ENCODE assay signal across 6 cellular contexts in the genomic region with DNA sequence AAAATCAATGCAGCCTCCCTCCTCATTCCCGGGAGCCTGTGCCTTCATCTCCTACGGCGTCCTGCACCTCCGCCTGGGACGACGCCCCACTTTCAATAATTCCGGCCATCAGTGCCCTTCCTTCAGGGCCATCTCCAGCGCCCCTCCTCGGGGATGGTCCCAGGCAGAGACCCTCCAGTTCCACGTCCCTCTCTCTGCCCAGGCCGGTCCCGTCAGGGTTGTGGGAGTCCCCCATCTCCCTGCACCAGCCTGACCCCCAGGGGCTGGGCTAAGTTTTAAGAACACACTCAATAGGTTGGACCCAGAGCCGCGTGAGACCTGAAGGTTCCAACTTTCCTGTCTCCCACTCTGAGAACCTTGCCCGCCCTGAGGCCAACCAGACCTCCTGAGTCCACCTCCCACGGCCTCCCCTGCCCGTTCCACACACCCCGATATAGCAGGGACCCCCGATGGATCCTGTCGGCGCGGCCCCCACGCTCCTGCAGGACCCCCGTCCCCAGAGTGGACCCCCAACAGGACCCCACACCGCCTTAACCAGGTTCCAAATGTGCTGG. TPM values are rescaled to one million over a fixed set of nuclear protein-coding genes. Genes with fewer than 3 reads are reported as not detected.
A peak's percentile ranks its signal among the peaks of the same experiment; 100 is the strongest.
DNase-seq lines count a peak whose midpoint lies in the region; ATAC-seq and TF ChIP-seq lines count a peak whose summit lies in the region.

No MANE protein-coding gene starts in this region.

- no peak for TF ChIP-seq POLR2A in right lobe of liver (IDR thresholded peaks at IDR 0.05)

- TF ChIP-seq CTCF in Calu3 (IDR thresholded peaks at IDR 0.05; ENCODE audit: unreplicated experiment) = no peak
- TF ChIP-seq CTCF in right lobe of liver (IDR thresholded peaks at IDR 0.05) = no peak

- CTCF ChIA-PET in Calu3 (lab: Charles Lee) = no interaction called here
- CTCF ChIA-PET in activated CD4-positive, alpha-beta memory T cell treated with anti-CD3 and anti-CD28 coated beads for 36 hours (lab: Charles Lee) = no interaction called here

- H3K36me3 ChIP-seq in right lobe of liver = no peaks in the 10 kb centered on the region

- no peaks in the 10 kb centered on the region for H3K9me3 ChIP-seq in right lobe of liver

- H3K4me3 Mint-ChIP-seq in Calu3 (ENCODE audit: low read depth, unreplicated experiment) = peak overlapping the region; percentile 97
- peak overlapping the region; percentile 86 for H3K4me3 Mint-ChIP-seq in activated CD4-positive, alpha-beta memory T cell treated with anti-CD3 and anti-CD28 coated beads for 36 hours

- peaks cover 0 to 14% (median 3%) of the 10 kb centered on the region in 4 donors for H3K4me1 ChIP-seq in right lobe of liver

- peak overlapping the region; percentile 49 to 74 (median 71) for H3K27ac ChIP-seq in right lobe of liver

- intact Hi-C loops in Calu3 (cut with micrococcal nuclease; ENCODE audit: unreplicated experiment) = loop anchor here (2.0 kb wide), 1 partner anchor 83 kb away; no protein-coding TSS in a partner anchor
- intact Hi-C loops in activated CD4-positive, alpha-beta memory T cell treated with anti-CD3 and anti-CD28 coated beads for 36 hours (cut with micrococcal nuclease) = loop anchor here (1.0 to 2.0 kb wide), 4 partner anchors 55 to 183 kb away; a partner anchor contains a TSS
- intact Hi-C loops in right lobe of liver (cut with DNase I) = no loop called here

- peaks cover 12% of the 10 kb centered on the region for H3K4me1 Mint-ChIP-seq in Calu3 (ENCODE audit: low read depth, unreplicated experiment)
- H3K4me1 Mint-ChIP-seq in activated CD4-positive, alpha-beta memory T cell treated with anti-CD3 and anti-CD28 coated beads for 36 hours (ENCODE audit: low read depth) = peaks cover 29% of the 10 kb centered on the region

- H3K36me3 Mint-ChIP-seq in Calu3 (ENCODE audit: insufficient read depth, unreplicated experiment) = peaks cover 15% of the 10 kb centered on the region
- peaks cover 5% of the 10 kb centered on the region for H3K36me3 Mint-ChIP-seq in activated CD4-positive, alpha-beta memory T cell treated with anti-CD3 and anti-CD28 coated beads for 36 hours

- POLR2A ChIA-PET in activated CD4-positive, alpha-beta memory T cell treated with anti-CD3 and anti-CD28 coated beads for 36 hours (lab: Charles Lee) = no interaction called here

- H3K27ac Mint-ChIP-seq in Calu3 (ENCODE audit: unreplicated experiment) = peak overlapping the region; percentile 96
- no peak overlapping the region for H3K27ac Mint-ChIP-seq in activated CD4-positive, alpha-beta memory T cell treated with anti-CD3 and anti-CD28 coated beads for 36 hours

- 37% methylated on average over 15 of the region's 25 CpGs for WGBS in right lobe of liver (ENCODE audit: insufficient coverage, low coverage, low lambda C conversion rate, missing lambda C conversion rate)

- H3K27me3 ChIP-seq in right lobe of liver = no peaks in the 10 kb centered on the region

- no peaks in the 10 kb centered on the region for H3K9me3 Mint-ChIP-seq in Calu3 (ENCODE audit: low read depth, unreplicated experiment)
- peaks cover 2% of the 10 kb centered on the region for H3K9me3 Mint-ChIP-seq in activated CD4-positive, alpha-beta memory T cell treated with anti-CD3 and anti-CD28 coated beads for 36 hours

- ATAC-seq in right lobe of liver = peak in 3 of 4 donors; percentile 3 to 10 (median 7)
- ATAC-seq in activated CD4-positive, CD25-positive, alpha-beta regulatory T cell treated with anti-CD3 and anti-CD28 coated beads, Interleukin-2, amount 50 U/mL, for 24 hours = no peak

- no peak for DNase-seq in Calu3
- DNase-seq in activated CD4-positive, alpha-beta memory T cell treated with anti-CD3 and anti-CD28 coated beads for 36 hours = no peak
- peak in 1 of 3 donors; percentile 52 for DNase-seq in right lobe of liver
- DNase-seq in activated gamma-delta T cell (lab: John Stamatoyannopoulos, UW) = no peak
- no peak for DNase-seq in NAMALWA (ENCODE audit: low spot score)

- BruUV-seq in Calu3 (replicated peaks; lab: Mats Ljungman, UMichigan) = no TSS peak

- H3K27me3 Mint-ChIP-seq in Calu3 (ENCODE audit: unreplicated experiment) = no peaks in the 10 kb centered on the region
- no peaks in the 10 kb centered on the region for H3K27me3 Mint-ChIP-seq in activated CD4-positive, alpha-beta memory T cell treated with anti-CD3 and anti-CD28 coated beads for 36 hours

- peak overlapping the region; percentile 68 to 77 (median 70) for H3K4me3 ChIP-seq in right lobe of liver

RNA-seq across cellular contexts. Expression of a gene that starts 0.6 kb away (rescaled TPM):
- 24.0 and 28.9 TPM in 2 replicates for total RNA-seq in Calu3 (2022)
- total RNA-seq in activated CD4-positive, alpha-beta memory T cell treated with anti-CD3 and anti-CD28 coated beads for 36 hours = 10 to 100 TPM; 17.8 to 18.9 TPM
- total RNA-seq in right lobe of liver = 10 to 100 TPM; 20.2 to 29.4 (median 22.2) TPM

RNA-seq across cellular contexts. Expression of a gene that starts 32.4 kb away (rescaled TPM):
- 1.7 and 2.3 TPM in 2 replicates for total RNA-seq in Calu3 (2022)
- 1 to 10 TPM; 3.9 to 4.3 TPM for total RNA-seq in activated CD4-positive, alpha-beta memory T cell treated with anti-CD3 and anti-CD28 coated beads for 36 hours
- total RNA-seq in right lobe of liver = 1 to 10 TPM in 2 of 6 experiments, under 1 TPM in 2, not detected in 2; 0.24 to 2.1 (median 0.97) TPM

RNA-seq across cellular contexts. Expression of a gene that starts 54.3 kb away (rescaled TPM):
- total RNA-seq in Calu3 (2022) = 24.0 and 26.3 TPM in 2 replicates
- total RNA-seq in activated CD4-positive, alpha-beta memory T cell treated with anti-CD3 and anti-CD28 coated beads for 36 hours = 10 to 100 TPM; 16.4 to 17.8 TPM
- 10 to 100 TPM in 3 of 6 experiments, 1 to 10 TPM in 3; 6.0 to 12.2 (median 9.8) TPM for total RNA-seq in right lobe of liver

RNA-seq across cellular contexts. Expression of a gene that starts 54.4 kb away (rescaled TPM):
- 63.2 and 66.5 TPM in 2 replicates for total RNA-seq in Calu3 (2022)
- 10 to 100 TPM; 73.7 to 78.1 TPM for total RNA-seq in activated CD4-positive, alpha-beta memory T cell treated with anti-CD3 and anti-CD28 coated beads for 36 hours
- 10 to 100 TPM; 13.8 to 21.2 (median 17.3) TPM for total RNA-seq in right lobe of liver

Comparison
In these comparisons a context has a peak if more than half of its experiments do, and no peak if none do; other contexts are left out.
1. ATAC-seq: peak in right lobe of liver (3 of 4); none in activated CD4-positive, CD25-positive, alpha-beta regulatory T cell treated with anti-CD3 and anti-CD28 coated beads, Interleukin-2, amount 50 U/mL, for 24 hours (0 of 2).
2. intact Hi-C loops: an anchor here in Calu3 (2.0 kb wide) and activated CD4-positive, alpha-beta memory T cell treated with anti-CD3 and anti-CD28 coated beads for 36 hours (1.0 to 2.0 kb wide); none called in right lobe of liver.